21 cellular contexts compared by ENCODE assay signal in the genomic region with DNA sequence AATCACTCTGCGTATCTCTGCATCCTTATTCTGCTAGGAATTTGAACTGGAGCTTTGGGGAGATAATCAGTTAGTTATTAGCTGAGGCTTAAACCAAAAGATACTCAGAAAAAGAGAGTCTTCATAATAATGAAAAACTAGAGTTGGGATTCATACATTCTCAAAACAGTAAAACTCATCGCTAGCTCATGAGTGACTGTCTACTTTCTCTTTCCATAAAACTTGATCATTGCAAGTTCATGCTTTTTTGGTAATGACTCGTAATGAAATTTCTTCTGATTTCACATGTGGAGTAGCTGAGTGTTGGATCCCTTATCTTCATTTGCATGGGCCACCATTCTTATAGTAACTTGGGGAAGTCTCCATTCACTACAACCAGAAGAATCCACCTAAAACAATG.
"Had no signal": no experiment of that assay in that cellular context is flagged by ENCODE, and none has a peak within 500 bp of the region (broad histone marks: within the 10 kb centered on the region; RNA-seq: fewer than 3 reads in every experiment).

No MANE protein-coding gene starts in this region.

- H3K4me3 Mint-ChIP-seq: mesothelial cell of epicardium, naive B cell had no signal

- H3K27ac Mint-ChIP-seq: mesothelial cell of epicardium, naive B cell had no signal

- ATAC-seq: gastrocnemius medialis, heart right ventricle, left cardiac atrium, left lung, left ventricle myocardium superior, lower lobe of right lung, mucosa of descending colon had no signal

- H3K27me3 Mint-ChIP-seq: naive B cell had no signal

- H3K9me3 Mint-ChIP-seq: mesothelial cell of epicardium, naive B cell had no signal

- H3K4me1 ChIP-seq: esophagus squamous epithelium, gastrocnemius medialis, heart right ventricle, left lung, lower lobe of right lung had no signal

- H3K36me3 ChIP-seq: esophagus squamous epithelium, gastrocnemius medialis, heart right ventricle, left lung, lower lobe of right lung had no signal

- H3K4me1 Mint-ChIP-seq: naive B cell had no signal

- H3K36me3 Mint-ChIP-seq: mesothelial cell of epicardium, naive B cell had no signal

- H3K9me3 ChIP-seq: esophagus squamous epithelium, gastrocnemius medialis, heart right ventricle, left lung, lower lobe of right lung, mucosa of descending colon had no signal

- H3K4me3 ChIP-seq: coronary artery, dorsolateral prefrontal cortex, esophagus squamous epithelium, gastrocnemius medialis, heart right ventricle, left lung, lower lobe of right lung, mucosa of descending colon had no signal

- H3K27me3 ChIP-seq: dorsolateral prefrontal cortex, esophagus squamous epithelium, gastrocnemius medialis, heart right ventricle, left lung had no signal

- DNase-seq: dermis blood vessel endothelial cell; dorsolateral prefrontal cortex; effector CD4-positive, alpha-beta T cell; effector memory CD4-positive, alpha-beta T cell; esophagus squamous epithelium; foreskin fibroblast; foreskin melanocyte; gastrocnemius medialis; glutamatergic neuron; head of caudate nucleus; heart right ventricle; hippocampal formation; left cardiac atrium; left lung; left ventricle myocardium superior; lower lobe of right lung; mesenchymal stem cell; mucosa of descending colon; naive B cell had no signal

- H3K27ac ChIP-seq: coronary artery, dorsolateral prefrontal cortex, esophagus squamous epithelium, gastrocnemius medialis, heart right ventricle, left lung, lower lobe of right lung had no signal
